In the genomic region with DNA sequence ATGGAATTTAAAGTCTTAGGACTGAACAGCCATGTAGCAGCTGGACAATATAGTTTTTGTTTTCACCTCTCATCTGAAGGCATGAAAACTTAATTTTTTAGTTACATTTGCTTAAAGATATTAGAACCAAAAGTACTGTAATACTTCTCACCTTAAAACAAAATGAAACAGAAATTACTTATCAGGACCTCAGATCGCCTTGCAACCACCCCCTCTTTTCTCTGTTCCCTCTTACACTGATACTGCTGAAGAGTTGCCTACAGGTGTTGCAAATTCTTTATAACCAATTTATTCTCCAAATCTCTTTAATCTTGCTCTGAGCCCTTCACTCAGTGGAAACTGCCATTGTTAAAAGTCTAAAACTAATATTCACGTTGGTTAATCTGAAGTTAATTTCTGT, we compare ENCODE assay signal across 14 cellular contexts.
DNase-seq lines count a peak whose midpoint lies in the region; ATAC-seq, FAIRE-seq and TF ChIP-seq lines count a peak whose summit lies in the region.
"Had no signal": no experiment of that assay in that cellular context is flagged by ENCODE, and none has a peak within 500 bp of the region (broad histone marks: within the 10 kb centered on the region; RNA-seq: fewer than 3 reads in every experiment).

No MANE protein-coding gene starts in this region.

- FAIRE-seq in pancreas (lab: Jason Lieb, UNC): no peak

- H3K4me3 ChIP-seq in pancreas: no peak overlapping the region
- H3K4me3 ChIP-seq: adrenal gland; BLaER1 treated with 17β-estradiol and CSF1 and Interleukin-3, amounts not matched to agents 10 nM and 100 nM had no signal

- intact Hi-C loops in pancreas (cut with DNase I): no loop called here

- H3K4me1 ChIP-seq in pancreas: no peaks in the 10 kb centered on the region
- H3K4me1 ChIP-seq: adrenal gland; BLaER1 treated with 17β-estradiol and CSF1 and Interleukin-3, amounts not matched to agents 10 nM and 100 nM had no signal

- H3K27me3 ChIP-seq in pancreas: no peaks in the 10 kb centered on the region
- H3K27me3 ChIP-seq: adrenal gland; BLaER1 treated with 17β-estradiol and CSF1 and Interleukin-3, amounts not matched to agents 10 nM and 100 nM had no signal

- TF ChIP-seq POLR2A in erythroblast (IDR thresholded peaks at IDR 0.05; ENCODE audit: low read length): no peak

- no peak for TF ChIP-seq CTCF in pancreas (IDR thresholded peaks at IDR 0.05)

- peak; percentile 99 for ATAC-seq in GM18861 (IDR thresholded peaks at IDR 0.05; ENCODE audit: unreplicated experiment)
- ATAC-seq in GM21390 (IDR thresholded peaks at IDR 0.05; ENCODE audit: unreplicated experiment): peak; percentile 100
- peak; percentile 98 for ATAC-seq in HG02943 (IDR thresholded peaks at IDR 0.05; ENCODE audit: low read depth, unreplicated experiment)
- ATAC-seq in HG03520 (IDR thresholded peaks at IDR 0.05; ENCODE audit: unreplicated experiment): peak; percentile 100
- ATAC-seq in pancreas: no peak

- no peak for DNase-seq in activated CD4-positive, alpha-beta T cell treated with anti-CD3 and anti-CD28 coated beads for 48 hours
- no peak for DNase-seq in pancreas
- DNase-seq in C1 segment of cervical spinal cord (lab: John Stamatoyannopoulos, UW): no peak
- no peak for DNase-seq in erythroblast (lab: John Stamatoyannopoulos, UW)
- DNase-seq: activated CD8-positive, alpha-beta memory T cell treated with anti-CD3 and anti-CD28 coated beads, Interleukin-2, amount 50 U/mL, for 4 hours; adrenal gland; dermis blood vessel endothelial cell; foreskin melanocyte; NCI-H524 had no signal

- no peak overlapping the region for H3K27ac ChIP-seq in pancreas
- H3K27ac ChIP-seq: adrenal gland; BLaER1 treated with 17β-estradiol and CSF1 and Interleukin-3, amounts not matched to agents 10 nM and 100 nM had no signal

- H3K36me3 ChIP-seq in pancreas: no peaks in the 10 kb centered on the region
- H3K36me3 ChIP-seq: adrenal gland; BLaER1 treated with 17β-estradiol and CSF1 and Interleukin-3, amounts not matched to agents 10 nM and 100 nM had no signal

- H3K9me3 ChIP-seq in pancreas: no peaks in the 10 kb centered on the region
- H3K9me3 ChIP-seq: adrenal gland; BLaER1 treated with 17β-estradiol and CSF1 and Interleukin-3, amounts not matched to agents 10 nM and 100 nM had no signal

- WGBS in pancreas, 2 donors: 49 to 65% methylated on average over 2 of the region's 2 CpGs

Comparison
In these comparisons a context has a peak if more than half of its experiments do, and no peak if none do; other contexts are left out.
1. ATAC-seq: peak in GM18861 (single experiment), GM21390 (single experiment), HG02943 (single experiment) and HG03520 (single experiment); none in pancreas (0 of 4).